Comparison of ENCODE assay signal across 1 cellular context in genomic region chr14:104800600-104801283, GRCh38.
TF ChIP-seq lines count a peak whose summit lies in the region.

Gene ZBTB42 (plus strand): TSS chr14:104801101. CDS start chr14:104801198, 97 bp downstream.

TF ChIP-seq in H1, 55 proteins besides CTCF, POLR2A, EP300 and RAD21:
- peak; percentile 62; the same call in 1 of the 2 replicates for TF ChIP-seq RBBP5 (IDR thresholded peaks at IDR 0.05; ENCODE audit: borderline replicate concordance, low read depth, low read length)
- no peak for TF ChIP-seq RNF2 (IDR thresholded peaks at IDR 0.05; ENCODE audit: borderline replicate concordance, low read depth, low read length, missing control alignments, poor library complexity, severe bottlenecking)
- TF ChIP-seq TAF7 (optimal IDR thresholded peaks at IDR 0.05; ENCODE audit: borderline replicate concordance, low read depth, low read length) = no peak
- TF ChIP-seq SIN3A (conservative IDR thresholded peaks at IDR 0.05 in 1 of 2, IDR thresholded peaks at IDR 0.05 in 1 of 2; ENCODE audit: low read depth in 1 of 2, low read length in 2 of 2) = 0 out of 4 replicates have a peak, but pooled peaks of 1 of the 2 experiments have one; percentile 42
- TF ChIP-seq GABPA (IDR thresholded peaks at IDR 0.05; ENCODE audit: borderline replicate concordance, insufficient read depth, low read length) = peak; percentile 28; the same call in 1 of the 2 replicates
- peak; percentile 21 for TF ChIP-seq ASH2L (IDR thresholded peaks at IDR 0.05; ENCODE audit: low read length)
- no peak for TF ChIP-seq CBX8 (IDR thresholded peaks at IDR 0.05; ENCODE audit: borderline replicate concordance, low read depth, low read length)
- TF ChIP-seq, protein P1, sequence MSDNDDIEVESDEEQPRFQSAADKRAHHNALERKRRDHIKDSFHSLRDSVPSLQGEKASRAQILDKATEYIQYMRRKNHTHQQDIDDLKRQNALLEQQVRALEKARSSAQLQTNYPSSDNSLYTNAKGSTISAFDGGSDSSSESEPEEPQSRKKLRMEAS (IDR thresholded peaks at IDR 0.05) = 0 out of 2 replicates have a peak, but pooled peaks have one; percentile 10
